8 cellular contexts compared by ENCODE assay signal in the genomic region with DNA sequence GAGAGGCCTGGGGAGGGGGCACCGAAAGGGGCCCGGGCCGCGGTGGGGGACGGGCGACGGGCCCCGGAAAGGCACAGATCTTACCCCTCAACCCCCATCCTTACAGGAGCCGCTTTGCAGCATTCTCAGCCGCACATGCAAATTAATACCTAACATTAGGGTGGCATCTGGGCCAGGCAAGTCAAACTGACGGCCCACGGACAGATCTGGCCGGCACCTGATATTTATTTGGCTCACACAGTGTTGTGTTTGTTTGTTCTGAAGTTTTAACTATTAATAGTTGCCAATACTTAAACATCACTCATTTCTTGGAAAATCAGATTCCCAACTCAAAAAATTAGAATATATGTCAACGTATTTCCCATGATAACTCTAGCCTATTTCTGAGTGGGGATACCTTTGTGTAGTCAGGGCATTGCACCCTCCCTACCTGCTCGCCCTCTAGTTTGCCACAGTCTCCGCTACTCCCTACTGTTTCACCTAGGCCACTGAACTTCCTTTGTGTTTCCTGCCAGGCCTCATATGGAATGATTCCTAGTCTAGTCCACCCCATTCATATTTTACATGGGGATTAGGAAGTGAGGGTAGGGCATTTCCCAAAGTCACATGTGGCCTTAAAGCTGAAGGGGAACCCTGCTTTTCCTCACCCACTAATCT.
DNase-seq lines count a peak whose midpoint lies in the region; ATAC-seq and TF ChIP-seq lines count a peak whose summit lies in the region.

No MANE protein-coding gene starts in this region.

- H3K36me3 ChIP-seq in iPS-18a (ENCODE audit: control insufficient read depth, low read depth, low read length) (no peaks in the 10 kb centered on the region), stomach (no peaks in the 10 kb centered on the region)

- peaks cover 5% of the 10 kb centered on the region for H3K4me1 ChIP-seq in iPS-18a (ENCODE audit: control insufficient read depth, low read depth, low read length)
- H3K4me1 ChIP-seq in stomach = peaks cover 6 to 27% (median 16%) of the 10 kb centered on the region in 4 donors

- CTCF ChIA-PET in activated CD8-positive, alpha-beta T cell treated with anti-CD3 and anti-CD28 coated beads for 36 hours (lab: Charles Lee) = interaction anchor here (1.2 to 1.6 kb wide), 2 partner anchors 32 to 33 kb away, joined by 3 to 5 read pairs; no protein-coding TSS in a partner anchor

- peaks cover 2% of the 10 kb centered on the region for H3K27me3 Mint-ChIP-seq in activated T-cell treated with anti-CD3 and anti-CD28 coated beads, Interleukin-2, amount 50 U/mL, for 4 hours (ENCODE audit: low read depth)
- peaks cover 12% of the 10 kb centered on the region for H3K27me3 Mint-ChIP-seq in activated CD8-positive, alpha-beta T cell treated with anti-CD3 and anti-CD28 coated beads for 36 hours

- no peaks in the 10 kb centered on the region for H3K36me3 Mint-ChIP-seq in activated T-cell treated with anti-CD3 and anti-CD28 coated beads, Interleukin-2, amount 50 U/mL, for 4 hours (ENCODE audit: insufficient read depth)
- H3K36me3 Mint-ChIP-seq in activated CD8-positive, alpha-beta T cell treated with anti-CD3 and anti-CD28 coated beads for 36 hours (ENCODE audit: low read depth) = no peaks in the 10 kb centered on the region

- peak in 1 of 2 donors; percentile 41 for ATAC-seq in activated T-cell treated with anti-CD3 and anti-CD28 coated beads, Interleukin-2, amount 50 U/mL, for 4 hours
- peak; percentile 52 for ATAC-seq in HG03060 (IDR thresholded peaks at IDR 0.05; ENCODE audit: low read depth, unreplicated experiment)
- peak; percentile 28 for ATAC-seq in activated CD8-positive, alpha-beta T cell treated with anti-CD3 and anti-CD28 coated beads for 36 hours
- ATAC-seq in sciatic nerve = no peak

- H3K9me3 ChIP-seq in iPS-18a (ENCODE audit: control insufficient read depth, low read depth, low read length) = peaks cover 4% of the 10 kb centered on the region
- peaks cover 0 to 5% (median 2%) of the 10 kb centered on the region in 4 donors for H3K9me3 ChIP-seq in stomach

- no peaks in the 10 kb centered on the region for H3K9me3 Mint-ChIP-seq in activated T-cell treated with anti-CD3 and anti-CD28 coated beads, Interleukin-2, amount 50 U/mL, for 4 hours
- H3K9me3 Mint-ChIP-seq in activated CD8-positive, alpha-beta T cell treated with anti-CD3 and anti-CD28 coated beads for 36 hours = no peaks in the 10 kb centered on the region

- H3K9ac ChIP-seq in iPS-18a (ENCODE audit: low read length) = peak overlapping the region; percentile 58

- H3K27ac ChIP-seq in iPS-18a (ENCODE audit: low read length) (peak overlapping the region; percentile 29), stomach (peak overlapping the region; percentile 71 to 93 (median 87))

- H3K4me3 ChIP-seq in iPS-18a (ENCODE audit: low read length) = peak overlapping the region; percentile 57
- H3K4me3 ChIP-seq in stomach = peak overlapping the region; percentile 46 to 57 (median 49)

- TF ChIP-seq CTCF in activated CD8-positive, alpha-beta T cell treated with anti-CD3 and anti-CD28 coated beads for 36 hours (IDR thresholded peaks at IDR 0.05) = no peak
- no peak for TF ChIP-seq CTCF in stomach (IDR thresholded peaks at IDR 0.05)

- intact Hi-C loops in activated CD8-positive, alpha-beta T cell treated with anti-CD3 and anti-CD28 coated beads for 36 hours (cut with micrococcal nuclease) = no loop called here
- intact Hi-C loops in stomach (cut with DNase I; ENCODE audit: low total_unique reads) (no loop called here), sciatic nerve (cut with DNase I) (loop anchor here (10.0 kb wide), 1 partner anchor 122 kb away; no protein-coding TSS in a partner anchor)

- POLR2A ChIA-PET in activated CD8-positive, alpha-beta T cell treated with anti-CD3 and anti-CD28 coated beads for 36 hours (lab: Charles Lee) = interaction anchor here (0.5 to 0.6 kb wide), 2 partner anchors 81 to 151 kb away, joined by 3 read pairs; no protein-coding TSS in a partner anchor

- no peak for DNase-seq in activated T-cell treated with anti-CD3 and anti-CD28 coated beads, Interleukin-2, amount 50 U/mL, for 4 hours
- no peak for DNase-seq in activated T-cell treated with anti-CD3 and anti-CD28 coated beads, Interleukin-2, amount 50 U/mL, for 48 hours
- DNase-seq in activated CD8-positive, alpha-beta T cell treated with anti-CD3 and anti-CD28 coated beads for 36 hours = no peak
- DNase-seq in stomach (no peak), sciatic nerve (ENCODE audit: low spot score) (no peak), EL (no peak)

- no peak overlapping the region for H3K27ac Mint-ChIP-seq in activated CD8-positive, alpha-beta T cell treated with anti-CD3 and anti-CD28 coated beads for 36 hours

- H3K4me1 Mint-ChIP-seq in activated T-cell treated with anti-CD3 and anti-CD28 coated beads, Interleukin-2, amount 50 U/mL, for 4 hours (ENCODE audit: low read depth) = peaks cover 5% of the 10 kb centered on the region
- H3K4me1 Mint-ChIP-seq in activated CD8-positive, alpha-beta T cell treated with anti-CD3 and anti-CD28 coated beads for 36 hours (ENCODE audit: low read depth) = peaks cover 5% of the 10 kb centered on the region

- TF ChIP-seq POLR2A in stomach (IDR thresholded peaks at IDR 0.05) = no peak

- peak overlapping the region; percentile 60 for H3K4me3 Mint-ChIP-seq in activated T-cell treated with anti-CD3 and anti-CD28 coated beads, Interleukin-2, amount 50 U/mL, for 4 hours
- peak overlapping the region; percentile 54 for H3K4me3 Mint-ChIP-seq in activated CD8-positive, alpha-beta T cell treated with anti-CD3 and anti-CD28 coated beads for 36 hours

- no peak for TF ChIP-seq EP300 in stomach (IDR thresholded peaks at IDR 0.05)

- no peaks in the 10 kb centered on the region for H3K27me3 ChIP-seq in iPS-18a (ENCODE audit: control insufficient read depth, insufficient read depth, low read length)
- no peaks in the 10 kb centered on the region for H3K27me3 ChIP-seq in stomach

- 13 to 19% (median 14%) methylated on average over 9 to 16 of the region's 16 CpGs for WGBS in stomach, 5 donors
